In genomic region chr17:82838386-82839063, GRCh38 we compare ENCODE assay signal across 1 cellular context.
TF ChIP-seq lines count a peak whose summit lies in the region.

No MANE protein-coding gene starts in this region.

TF ChIP-seq in GM23338, 12 proteins besides CTCF, POLR2A, EP300 and RAD21 (continued from another document):
- TF ChIP-seq ZNF462 (CRISPR knock-in tag; IDR thresholded peaks at IDR 0.05) (no peak), NANOG (IDR thresholded peaks at IDR 0.05; ENCODE audit: borderline replicate concordance) (no peak), EZH2 (IDR thresholded peaks at IDR 0.05; ENCODE audit: low read depth, unreplicated experiment) (no peak), POLR2AphosphoS5 (IDR thresholded peaks at IDR 0.05; ENCODE audit: low read depth) (no peak), ETS1 (IDR thresholded peaks at IDR 0.05) (no peak)
